In genomic region chr2:241108271-241109209, GRCh38 we compare ENCODE assay signal across 13 cellular contexts. TPM values are rescaled to one million over a fixed set of nuclear protein-coding genes. Genes with fewer than 3 reads are reported as not detected.
DNase-seq lines count a peak whose midpoint lies in the region; ATAC-seq and TF ChIP-seq lines count a peak whose summit lies in the region.
"Had no signal": no experiment of that assay in that cellular context is flagged by ENCODE, and none has a peak within 500 bp of the region (broad histone marks: within the 10 kb centered on the region; RNA-seq: fewer than 3 reads in every experiment).

No MANE protein-coding gene starts in this region.

- H3K36me3 Mint-ChIP-seq in activated CD8-positive, alpha-beta T cell treated with anti-CD3 and anti-CD28 coated beads for 36 hours (ENCODE audit: low read depth), result peaks cover 31% of the 10 kb centered on the region
- peaks cover 0 to 7% (median 3%) of the 10 kb centered on the region in 3 donors for H3K36me3 Mint-ChIP-seq in immature natural killer cell
- H3K36me3 Mint-ChIP-seq in stimulated activated naive B cell treated with anti-CD40 and anti-IgM and Interleukin-4, amounts not matched to agents 10 μg/mL and 1 μg/mL and 100 μg/mL, for 72 hours, result peaks cover 23 to 56% of the 10 kb centered on the region in 2 donors

- H3K27ac Mint-ChIP-seq in activated CD8-positive, alpha-beta T cell treated with anti-CD3 and anti-CD28 coated beads for 36 hours, result peak overlapping the region; percentile 93
- H3K27ac Mint-ChIP-seq in immature natural killer cell, result peak overlapping the region; percentile 59 to 90 (median 84)
- peak overlapping the region; percentile 97 for H3K27ac Mint-ChIP-seq in stimulated activated naive B cell treated with anti-CD40 and anti-IgM and Interleukin-4, amounts not matched to agents 10 μg/mL and 1 μg/mL and 100 μg/mL, for 72 hours

- CTCF ChIA-PET in activated CD8-positive, alpha-beta T cell treated with anti-CD3 and anti-CD28 coated beads for 36 hours (lab: Charles Lee), result interaction anchor here (1.3 kb wide), 1 partner anchor 30 kb away, joined by 3 read pairs; no protein-coding TSS in a partner anchor

- TF ChIP-seq CTCF in activated CD8-positive, alpha-beta T cell treated with anti-CD3 and anti-CD28 coated beads for 36 hours (IDR thresholded peaks at IDR 0.05), result no peak
- no peak for TF ChIP-seq CTCF in omental fat pad (IDR thresholded peaks at IDR 0.05)

- H3K4me1 Mint-ChIP-seq in activated CD8-positive, alpha-beta T cell treated with anti-CD3 and anti-CD28 coated beads for 36 hours (ENCODE audit: low read depth), result peaks cover 62% of the 10 kb centered on the region
- H3K4me1 Mint-ChIP-seq in immature natural killer cell, result peaks cover 5 to 9% of the 10 kb centered on the region in 2 donors
- H3K4me1 Mint-ChIP-seq in stimulated activated naive B cell treated with anti-CD40 and anti-IgM and Interleukin-4, amounts not matched to agents 10 μg/mL and 1 μg/mL and 100 μg/mL, for 72 hours, result peaks cover 39 to 52% of the 10 kb centered on the region in 2 donors

- no peak overlapping the region for H3K4me3 ChIP-seq in SJCRH30
- H3K4me3 ChIP-seq: dorsolateral prefrontal cortex, pancreas had no signal

- no peak overlapping the region for H3K27ac ChIP-seq in SJCRH30
- H3K27ac ChIP-seq: dorsolateral prefrontal cortex, pancreas had no signal

- DNase-seq in activated CD8-positive, alpha-beta memory T cell treated with anti-CD3 and anti-CD28 coated beads for 24 hours, result peak; percentile 73
- no peak for DNase-seq in activated CD8-positive, alpha-beta memory T cell treated with anti-CD3 and anti-CD28 coated beads, Interleukin-2, amount 50 U/mL, for 4 hours
- peak; percentile 32 for DNase-seq in activated CD8-positive, alpha-beta T cell treated with anti-CD3 and anti-CD28 coated beads for 36 hours
- DNase-seq in immature natural killer cell (no peak), SJCRH30 (no peak), omental fat pad (ENCODE audit: low spot score) (no peak)
- DNase-seq in stimulated activated naive B cell treated with anti-CD40 and anti-IgM and Interleukin-4, amounts not matched to agents 10 μg/mL and 1 μg/mL and 100 μg/mL, for 72 hours, result no peak
- DNase-seq: DMS53, dorsolateral prefrontal cortex, left colon, NCI-H446 treated with DMSO at 0.1 percent for 48 hours had no signal

- H3K27me3 Mint-ChIP-seq in activated CD8-positive, alpha-beta T cell treated with anti-CD3 and anti-CD28 coated beads for 36 hours, result no peaks in the 10 kb centered on the region
- H3K27me3 Mint-ChIP-seq in immature natural killer cell (ENCODE audit: low read depth in 3 of 3), result no peaks in the 10 kb centered on the region
- H3K27me3 Mint-ChIP-seq in stimulated activated naive B cell treated with anti-CD40 and anti-IgM and Interleukin-4, amounts not matched to agents 10 μg/mL and 1 μg/mL and 100 μg/mL, for 72 hours, result no peaks in the 10 kb centered on the region

- H3K4me1 ChIP-seq in SJCRH30, result no peaks in the 10 kb centered on the region

- peak overlapping the region; percentile 81 for H3K4me3 Mint-ChIP-seq in activated CD8-positive, alpha-beta T cell treated with anti-CD3 and anti-CD28 coated beads for 36 hours
- peak overlapping the region in 3 of 5 donors; percentile 45 to 72 (median 58) for H3K4me3 Mint-ChIP-seq in immature natural killer cell
- peak overlapping the region in 1 of 2 donors; percentile 62 for H3K4me3 Mint-ChIP-seq in stimulated activated naive B cell treated with anti-CD40 and anti-IgM and Interleukin-4, amounts not matched to agents 10 μg/mL and 1 μg/mL and 100 μg/mL, for 72 hours

- H3K27me3 ChIP-seq in SJCRH30, result no peaks in the 10 kb centered on the region
- H3K27me3 ChIP-seq: dorsolateral prefrontal cortex, pancreas had no signal

- no peaks in the 10 kb centered on the region for H3K9me3 ChIP-seq in SJCRH30 (replicated peaks)
- H3K9me3 ChIP-seq: pancreas had no signal

- POLR2A ChIA-PET in activated CD8-positive, alpha-beta T cell treated with anti-CD3 and anti-CD28 coated beads for 36 hours (lab: Charles Lee), result interaction anchor here (1.0 to 2.9 kb wide), 4 partner anchors 9 to 153 kb away, joined by 3 to 11 read pairs (median 5); partner anchors contain the start of genes PASK and PPP1R7

- intact Hi-C loops in activated CD8-positive, alpha-beta T cell treated with anti-CD3 and anti-CD28 coated beads for 36 hours (cut with micrococcal nuclease), result loop anchor here (5.0 kb wide), 1 partner anchor 39 kb away; the partner anchor contains the start of gene PASK

- no peak for ATAC-seq in activated CD8-positive, alpha-beta T cell treated with anti-CD3 and anti-CD28 coated beads for 36 hours
- no peak for ATAC-seq in stimulated activated naive B cell treated with anti-CD40 and anti-IgM and Interleukin-4, amounts not matched to agents 10 μg/mL and 1 μg/mL and 100 μg/mL, for 72 hours (replicated peaks)
- ATAC-seq in HG02642 (IDR thresholded peaks at IDR 0.05; ENCODE audit: poor library complexity, unreplicated experiment) (no peak), omental fat pad (ENCODE audit: low FRiP score) (no peak)
- ATAC-seq: left colon, pancreas had no signal

- H3K36me3 ChIP-seq in SJCRH30, result no peaks in the 10 kb centered on the region
- H3K36me3 ChIP-seq: pancreas had no signal

- no peaks in the 10 kb centered on the region for H3K9me3 Mint-ChIP-seq in activated CD8-positive, alpha-beta T cell treated with anti-CD3 and anti-CD28 coated beads for 36 hours
- H3K9me3 Mint-ChIP-seq in immature natural killer cell, result no peaks in the 10 kb centered on the region
- H3K9me3 Mint-ChIP-seq in stimulated activated naive B cell treated with anti-CD40 and anti-IgM and Interleukin-4, amounts not matched to agents 10 μg/mL and 1 μg/mL and 100 μg/mL, for 72 hours, result peaks cover 0 to 3% of the 10 kb centered on the region in 2 donors

RNA-seq across cellular contexts. Expression of gene MTERF4, which starts 6.5 kb away (rescaled TPM):
- total RNA-seq in activated CD8-positive, alpha-beta T cell treated with anti-CD3 and anti-CD28 coated beads for 36 hours, result 10 to 100 TPM; 33.2 to 36.6 TPM
- 10 to 100 TPM; 27.8 to 35.8 (median 30.9) TPM for polyA plus RNA-seq in immature natural killer cell
- 44.7 and 49.0 TPM in 2 replicates for total RNA-seq in SJCRH30 (2014; rRNA removed; shearing (Covaris generic))
- total RNA-seq in omental fat pad, result 10 to 100 TPM; 26.9 to 39.1 (median 34.5) TPM

RNA-seq across cellular contexts. Expression of gene PASK, which starts 40.7 kb away (rescaled TPM):
- 10 to 100 TPM; 71.3 to 74.8 TPM for total RNA-seq in activated CD8-positive, alpha-beta T cell treated with anti-CD3 and anti-CD28 coated beads for 36 hours
- polyA plus RNA-seq in immature natural killer cell, result 1 to 10 TPM; 2.1 to 5.5 (median 4.9) TPM
- 20.4 and 23.3 TPM in 2 replicates for total RNA-seq in SJCRH30 (2014; rRNA removed; shearing (Covaris generic))
- 1 to 10 TPM; 2.1 to 7.3 (median 6.1) TPM for total RNA-seq in omental fat pad

RNA-seq across cellular contexts. Expression of gene PPP1R7, which starts 41.7 kb away (rescaled TPM):
- total RNA-seq in activated CD8-positive, alpha-beta T cell treated with anti-CD3 and anti-CD28 coated beads for 36 hours, result 10 to 100 TPM; 82.9 to 88.7 TPM
- polyA plus RNA-seq in immature natural killer cell, result 100 to 1,000 TPM; 108 to 138 (median 132) TPM
- total RNA-seq in SJCRH30 (2014; rRNA removed; shearing (Covaris generic)), result 72.8 and 78.6 TPM in 2 replicates
- total RNA-seq in omental fat pad, result 10 to 100 TPM; 33.4 to 41.8 (median 35.4) TPM

Comparison
In these comparisons a context has a peak if more than half of its experiments do, and no peak if none do; other contexts are left out.
1. DNase-seq: peak in activated CD8-positive, alpha-beta memory T cell treated with anti-CD3 and anti-CD28 coated beads for 24 hours (single experiment) and activated CD8-positive, alpha-beta T cell treated with anti-CD3 and anti-CD28 coated beads for 36 hours (single experiment); none in activated CD8-positive, alpha-beta memory T cell treated with anti-CD3 and anti-CD28 coated beads, Interleukin-2, amount 50 U/mL, for 4 hours (single experiment), immature natural killer cell (0 of 3), stimulated activated naive B cell treated with anti-CD40 and anti-IgM and Interleukin-4, amounts not matched to agents 10 μg/mL and 1 μg/mL and 100 μg/mL, for 72 hours (single experiment), SJCRH30 (0 of 2) and omental fat pad (single experiment).
2. Peak in every context shown above with its lines, with median percentiles within 50 percentile points of each other: H3K27ac Mint-ChIP-seq.